Comparison of ENCODE assay signal across 8 cellular contexts in genomic region chr5:157265714-157266285, GRCh38.
DNase-seq lines count a peak whose midpoint lies in the region; ATAC-seq lines count a peak whose summit lies in the region.

TSS of gene CYFIP2 (plus strand) at chr5:157266123. CDS start at chr5:157285362, 19,239 bp downstream.

- H3K27me3 ChIP-seq in layer of hippocampus (ENCODE audit: control insufficient read depth, insufficient read depth, low read length), result no peaks in the 10 kb centered on the region

- ATAC-seq in HG02852 (IDR thresholded peaks at IDR 0.05; ENCODE audit: unreplicated experiment), result peak; percentile 85

- DNase-seq in NCI-H2081 (lab: John Stamatoyannopoulos, UW) (peak; percentile 67 to 76), NCI-H2081 treated with DMSO at 0.1 percent for 48 hours (lab: John Stamatoyannopoulos, UW) (no peak), NCI-H1694 treated with DMSO at 0.1 percent for 48 hours (lab: John Stamatoyannopoulos, UW) (peak; percentile 29), caudate nucleus (lab: John Stamatoyannopoulos, UW) (peak in 49 of 61 donors; percentile 8 to 82 (median 55))
- peak; percentile 52 to 83 (median 70) for DNase-seq in activated CD4-positive, CD25-positive, alpha-beta regulatory T cell (lab: John Stamatoyannopoulos, UW)
- peak; percentile 75 to 82 for DNase-seq in stimulated activated CD4-positive, alpha-beta T cell treated with anti-CD3 and anti-CD28 coated beads, Interleukin-1b, Interleukin-23, amount 100 ng/mL, for 4 hours (ENCODE audit: low read depth in 2 of 2)

- H3K27ac ChIP-seq in caudate nucleus (ENCODE audit: low read depth, low read length) (peak within 1 kb of the TSS; percentile 90), layer of hippocampus (ENCODE audit: low read depth, low read length) (peak within 1 kb of the TSS; percentile 73)
